10 cellular contexts compared by ENCODE assay signal in genomic region chr13:109788372-109789195, GRCh38. TPM values are rescaled to one million over a fixed set of nuclear protein-coding genes. Genes with fewer than 3 reads are reported as not detected.
DNase-seq lines count a peak whose midpoint lies in the region; ATAC-seq and TF ChIP-seq lines count a peak whose summit lies in the region.
"Had no signal": no experiment of that assay in that cellular context is flagged by ENCODE, and none has a peak within 500 bp of the region (broad histone marks: within the 10 kb centered on the region; RNA-seq: fewer than 3 reads in every experiment).

No MANE protein-coding gene starts in this region.

- intact Hi-C loops in mammary epithelial cell (cut with micrococcal nuclease), result loop anchor here (5.0 to 10.0 kb wide), 2 partner anchors 159 to 316 kb away; no protein-coding TSS in a partner anchor

- H3K9ac ChIP-seq in Loucy (ENCODE audit: low read depth, low read length, poor library complexity, severe bottlenecking), result no peak overlapping the region
- H3K9ac ChIP-seq in mammary epithelial cell (ENCODE audit: insufficient read depth, low read length), result no peak overlapping the region

- WGBS in mammary epithelial cell (ENCODE audit: low coverage, missing lambda C conversion rate), result 78% methylated on average over 8 of the region's 8 CpGs

- H3K4me3 ChIP-seq in Loucy (ENCODE audit: low read length, poor library complexity, severe bottlenecking) (no peak overlapping the region), mammary epithelial cell (replicated peaks in 1 of 3; ENCODE audit: insufficient read depth in 1 of 3, low read depth in 2 of 3, low read length in 3 of 3) (peak overlapping the region; percentile 2 to 81 (median 81)), neutrophil (ENCODE audit: low read depth in 1 of 2, low read length in 1 of 2) (peak overlapping the region in 1 of 2 experiments; percentile 1)

- CTCF ChIA-PET in mammary epithelial cell (lab: Charles Lee; ENCODE audit: low non-redundant PET), result no interaction called here
- CTCF ChIA-PET in GM10248 (lab: Yijun Ruan, JAX), result interaction anchor here (1.2 kb wide), 1 partner anchor 21 kb away, joined by 4 read pairs; no protein-coding TSS in a partner anchor

- H3K4me1 ChIP-seq in Loucy (ENCODE audit: insufficient read depth, low read length, poor library complexity, severe bottlenecking) (peaks cover 15% of the 10 kb centered on the region), mammary epithelial cell (ENCODE audit: insufficient read depth, low read length) (peaks cover 29% of the 10 kb centered on the region), neutrophil (ENCODE audit: control insufficient read depth in 1 of 2, insufficient read depth in 1 of 2, low read depth in 1 of 2, low read length in 1 of 2) (peaks cover 52 to 55% of the 10 kb centered on the region in 2 experiments)

- no peaks in the 10 kb centered on the region for H3F3A ChIP-seq in Loucy (ENCODE audit: low read depth)

- ATAC-seq in HG03520 (IDR thresholded peaks at IDR 0.05; ENCODE audit: unreplicated experiment), result no peak

- DNase-seq in SIG-M5 treated with dmso at 0.1 percent for 504 hours (lab: John Stamatoyannopoulos, UW; ENCODE audit: unreplicated experiment), result peak; percentile 71
- DNase-seq in SIG-M5 (lab: John Stamatoyannopoulos, UW), result no peak
- DNase-seq in mammary epithelial cell, result no peak
- DNase-seq in GM10248 (ENCODE audit: extremely low spot score), result no peak
- no peak for DNase-seq in dermis blood vessel endothelial cell
- DNase-seq: T1000 had no signal

- in situ Hi-C loops in mammary epithelial cell (cut with MboI; ENCODE audit: low sequenced_read_pairs in 2 of 2), result loop anchor here in 1 of 2 donors (5.0 to 25.0 kb wide), 3 partner anchors 226 to 526 kb away; no protein-coding TSS in a partner anchor

- H4K20me1 ChIP-seq in Loucy (ENCODE audit: insufficient read depth, low read length, poor library complexity, severe bottlenecking) (no peaks in the 10 kb centered on the region), mammary epithelial cell (ENCODE audit: insufficient read depth, low read length) (peaks cover 3% of the 10 kb centered on the region)

- H3K9me3 ChIP-seq in Loucy (ENCODE audit: insufficient read depth, low read depth, low read length) (no peaks in the 10 kb centered on the region), mammary epithelial cell (replicated peaks; ENCODE audit: insufficient read depth, low read length) (no peaks in the 10 kb centered on the region), neutrophil (no peaks in the 10 kb centered on the region)

- H3K4me2 ChIP-seq in Loucy (ENCODE audit: low read depth, low read length, poor library complexity, severe bottlenecking) (peak overlapping the region; percentile 85), mammary epithelial cell (ENCODE audit: insufficient read depth, low read depth, low read length) (peak overlapping the region; percentile 85)

- H3K27ac ChIP-seq in mammary epithelial cell (ENCODE audit: insufficient read depth, low read depth, low read length) (no peak overlapping the region), neutrophil (peak overlapping the region; percentile 98)
- H3K27ac ChIP-seq: epithelial cell of prostate had no signal

- H3K9me2 ChIP-seq in Loucy (replicated peaks; ENCODE audit: low read depth, low read length), result no peaks in the 10 kb centered on the region

- dilution Hi-C loops in mammary epithelial cell (cut with HindIII; ENCODE audit: low sequenced_read_pairs), result no loop called here

- H3K36me3 ChIP-seq in Loucy (ENCODE audit: insufficient read depth, low read length), result no peaks in the 10 kb centered on the region
- no peaks in the 10 kb centered on the region for H3K36me3 ChIP-seq in mammary epithelial cell (ENCODE audit: insufficient read depth, low read length)
- H3K36me3 ChIP-seq in neutrophil, result peaks cover 10% of the 10 kb centered on the region

- BruUV-seq in mammary epithelial cell (replicated peaks; lab: Mats Ljungman, UMichigan), result no TSS peak

- H2AFZ ChIP-seq in Loucy (ENCODE audit: low read length) (no peak overlapping the region), mammary epithelial cell (ENCODE audit: low read depth, low read length) (no peak overlapping the region)

- H3K27me3 ChIP-seq in Loucy (ENCODE audit: insufficient read depth, low read length, poor library complexity, severe bottlenecking) (no peaks in the 10 kb centered on the region), mammary epithelial cell (ENCODE audit: insufficient read depth, low read length) (no peaks in the 10 kb centered on the region), neutrophil (no peaks in the 10 kb centered on the region)

- POLR2A ChIA-PET in GM10248 (lab: Yijun Ruan, JAX), result no interaction called here

- TF ChIP-seq CTCF in Loucy (conservative IDR thresholded peaks at IDR 0.05; ENCODE audit: low read length), result no peak; the same call in 1 of the 2 replicates
- TF ChIP-seq CTCF in mammary epithelial cell (conservative IDR thresholded peaks at IDR 0.05 in 1 of 2, IDR thresholded peaks at IDR 0.05 in 1 of 2; ENCODE audit: extremely low read depth in 1 of 2, insufficient read depth in 1 of 2, low read depth in 1 of 2, low read length in 2 of 2), result no peak
- no peak for TF ChIP-seq CTCF in neutrophil (IDR thresholded peaks at IDR 0.05)
- no peak for TF ChIP-seq CTCF in GM10248 (IDR thresholded peaks at IDR 0.05; ENCODE audit: control extremely low read depth, extremely low read depth, low read depth, missing control alignments)

- H3K79me2 ChIP-seq in Loucy (ENCODE audit: insufficient read depth, low read length) (no peaks in the 10 kb centered on the region), mammary epithelial cell (ENCODE audit: insufficient read depth, low read length) (peaks cover 37% of the 10 kb centered on the region)

RNA-seq across cellular contexts. Expression of gene IRS2, which starts 2.2 kb away (rescaled TPM):
- total RNA-seq in mammary epithelial cell (10 to 100 TPM; 22.7 to 37.8 TPM), dermis blood vessel endothelial cell (1.7 and 2.0 TPM in 2 replicates)
- polyA plus RNA-seq in mammary epithelial cell, result 6.2 TPM
- polyA minus RNA-seq in mammary epithelial cell, result 14.0 TPM
